Comparison of ENCODE assay signal across 30 cellular contexts in the genomic region with DNA sequence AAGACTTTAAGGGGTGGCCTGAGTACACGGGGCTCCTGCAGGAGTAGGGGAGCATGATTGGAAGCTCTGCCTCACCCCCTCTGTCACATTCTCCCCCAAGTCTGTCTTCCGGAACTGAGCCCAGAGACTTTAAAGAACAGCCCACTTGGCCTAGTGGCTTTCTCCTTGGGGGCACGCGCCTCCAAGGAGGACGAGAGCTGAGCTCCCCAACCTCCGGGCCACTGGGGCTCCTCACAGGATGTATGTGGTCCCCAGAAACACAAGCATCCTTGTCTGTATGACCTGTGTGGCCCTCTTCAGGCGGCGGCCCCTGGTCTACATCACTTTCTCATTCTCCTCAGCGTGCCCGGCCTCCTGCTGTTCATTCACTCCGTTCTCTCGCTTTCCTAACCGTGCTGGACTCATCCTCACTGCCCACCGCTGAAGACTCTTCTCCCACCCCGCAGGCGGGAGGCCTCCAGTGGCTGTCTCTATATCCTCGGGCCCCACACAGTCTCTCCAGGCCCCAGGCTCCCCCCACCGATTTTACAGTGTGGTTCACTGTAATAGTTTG. TPM values are rescaled to one million over a fixed set of nuclear protein-coding genes. Genes with fewer than 3 reads are reported as not detected.
A peak's percentile ranks its signal among the peaks of the same experiment; 100 is the strongest.
DNase-seq lines count a peak whose midpoint lies in the region; ATAC-seq, FAIRE-seq and TF ChIP-seq lines count a peak whose summit lies in the region.
"Had no signal": no experiment of that assay in that cellular context is flagged by ENCODE, and none has a peak within 500 bp of the region (broad histone marks: within the 10 kb centered on the region; RNA-seq: fewer than 3 reads in every experiment).

No MANE protein-coding gene starts in this region.

- H2BK12ac ChIP-seq in mesenchymal stem cell (ENCODE audit: low read length in 2 of 2): peak overlapping the region; percentile 40 to 92

- H3K9me3 ChIP-seq in astrocyte (ENCODE audit: insufficient read depth, low read depth, low read length) (peaks cover 5% of the 10 kb centered on the region), mesenchymal stem cell (ENCODE audit: control insufficient read depth, low read length) (peaks cover 17% of the 10 kb centered on the region), left lung (peaks cover 0 to 21% of the 10 kb centered on the region in 2 donors)
- H3K9me3 ChIP-seq: colonic mucosa, gastrocnemius medialis, neutrophil, thyroid gland had no signal

- H3K27ac ChIP-seq in astrocyte (ENCODE audit: low read depth, low read length) (peak overlapping the region; percentile 89), mesenchymal stem cell (ENCODE audit: low read length, poor library complexity, severe bottlenecking) (no peak overlapping the region), left lung (no peak overlapping the region)
- H3K27ac ChIP-seq: colonic mucosa, gastrocnemius medialis, neutrophil, skin epidermis, thyroid gland, WERI-Rb-1 had no signal

- no peaks in the 10 kb centered on the region for H4K20me1 ChIP-seq in astrocyte (ENCODE audit: insufficient read depth, low read length)

- H3K79me1 ChIP-seq in mesenchymal stem cell (replicated peaks; ENCODE audit: low read length, poor library complexity, severe bottlenecking): no peaks in the 10 kb centered on the region

- H3K79me2 ChIP-seq in astrocyte (ENCODE audit: insufficient read depth, low read length): no peaks in the 10 kb centered on the region

- H2BK15ac ChIP-seq in mesenchymal stem cell (ENCODE audit: low read depth, poor library complexity, severe bottlenecking): peak overlapping the region; percentile 97

- H3K4me1 Mint-ChIP-seq in astrocyte (ENCODE audit: low read depth, unreplicated experiment) (peaks cover 20% of the 10 kb centered on the region), type B pancreatic cell (ENCODE audit: unreplicated experiment) (peaks cover 19% of the 10 kb centered on the region)
- H3K4me1 Mint-ChIP-seq: stimulated activated naive CD8-positive, alpha-beta T cell treated with anti-CD3 and anti-CD28 coated beads, Interleukin-15, amount 100 ng/mL, for 72 hours had no signal

- peak overlapping the region; percentile 61 to 97 for H3K4ac ChIP-seq in mesenchymal stem cell (ENCODE audit: low read depth in 1 of 2, low read length in 2 of 2)

- no peaks in the 10 kb centered on the region for H3K27me3 ChIP-seq in astrocyte (ENCODE audit: insufficient read depth, low read length)
- H3K27me3 ChIP-seq in mesenchymal stem cell (ENCODE audit: control insufficient read depth in 1 of 2, insufficient read depth in 1 of 2, low read length in 2 of 2): no peaks in the 10 kb centered on the region
- peaks cover 0 to 26% of the 10 kb centered on the region in 2 donors for H3K27me3 ChIP-seq in left lung
- H3K27me3 ChIP-seq: colonic mucosa, gastrocnemius medialis, thyroid gland had no signal

- H3K27ac Mint-ChIP-seq in astrocyte (ENCODE audit: unreplicated experiment) (peak overlapping the region; percentile 82), type B pancreatic cell (peak overlapping the region; percentile 60)
- H3K27ac Mint-ChIP-seq: CD4-positive, alpha-beta memory T cell; stimulated activated naive CD8-positive, alpha-beta T cell treated with anti-CD3 and anti-CD28 coated beads, Interleukin-15, amount 100 ng/mL, for 72 hours had no signal

- no peak overlapping the region for H2BK5ac ChIP-seq in mesenchymal stem cell (ENCODE audit: low read depth, low read length, poor library complexity, severe bottlenecking)

- H2AFZ ChIP-seq in astrocyte (ENCODE audit: low read depth, low read length) (peak overlapping the region; percentile 49), mesenchymal stem cell (ENCODE audit: low read depth, low read length) (peak overlapping the region; percentile 69)

- no peak for FAIRE-seq in astrocyte (lab: Jason Lieb, UNC)
- FAIRE-seq: GM12892 had no signal

- H4K8ac ChIP-seq in mesenchymal stem cell (ENCODE audit: low read length): peak overlapping the region; percentile 88

- H3K4me2 ChIP-seq in astrocyte (ENCODE audit: low read length): peak overlapping the region; percentile 31
- H3K4me2 ChIP-seq in mesenchymal stem cell (ENCODE audit: low read length, poor library complexity, severe bottlenecking): no peak overlapping the region

- H3K36me3 Mint-ChIP-seq in astrocyte (ENCODE audit: low read depth, unreplicated experiment) (no peaks in the 10 kb centered on the region), type B pancreatic cell (peaks cover 3% of the 10 kb centered on the region)
- H3K36me3 Mint-ChIP-seq: CD4-positive, alpha-beta memory T cell had no signal

- no peak overlapping the region for H2AK5ac ChIP-seq in mesenchymal stem cell (ENCODE audit: low read length, severe bottlenecking)

- H3K23ac ChIP-seq in mesenchymal stem cell (ENCODE audit: low read length in 2 of 2): no peak overlapping the region

- H3K4me3 ChIP-seq in astrocyte (ENCODE audit: insufficient read depth, low read depth, low read length): peak overlapping the region; percentile 20
- no peak overlapping the region for H3K4me3 ChIP-seq in mesenchymal stem cell (ENCODE audit: insufficient read depth in 1 of 2, low read depth in 1 of 2, low read length in 2 of 2)
- no peak overlapping the region for H3K4me3 ChIP-seq in left lung
- H3K4me3 ChIP-seq: colonic mucosa, gastrocnemius medialis, skin epidermis, thyroid gland had no signal

- H3K9me3 Mint-ChIP-seq in astrocyte (ENCODE audit: unreplicated experiment): peaks cover 19% of the 10 kb centered on the region
- H3K9me3 Mint-ChIP-seq in type B pancreatic cell: peaks cover 10% of the 10 kb centered on the region

- DNase-seq in activated effector memory CD4-positive, alpha-beta T cell treated with anti-CD3 and anti-CD28 coated beads, Interleukin-2, amount 50 U/mL, for 16 hours: peak; percentile 46
- no peak for DNase-seq in activated effector memory CD4-positive, alpha-beta T cell treated with Interleukin-2 at 50 U/mL for 16 hours
- no peak for DNase-seq in astrocyte (ENCODE audit: low read depth)
- DNase-seq in mesenchymal stem cell: no peak
- no peak for DNase-seq in type B pancreatic cell (ENCODE audit: extremely low spot score, unreplicated experiment)
- no peak for DNase-seq in left lung
- DNase-seq in NCI-H2171 treated with DMSO at 0.1 percent for 48 hours (lab: John Stamatoyannopoulos, UW): no peak
- DNase-seq: activated naive CD4-positive, alpha-beta T cell treated with Interleukin-2 at 50 U/mL for 16 hours; activated T-cell treated with anti-CD3 and anti-CD28 coated beads, Interleukin-2, amount 50 U/mL, for 1 hour; CD4-positive, alpha-beta memory T cell; colonic mucosa; effector memory CD4-positive, alpha-beta T cell; gastrocnemius medialis; hippocampal formation; Kasumi-1; left colon; NCI-H446 treated with DMSO at 0.1 percent for 48 hours; OCI-M1; Right ventricle myocardium superior; stimulated activated CD4-positive, alpha-beta T cell treated with anti-CD3 and anti-CD28 coated beads, Interleukin-1b, Interleukin-23, amount 100 ng/mL, for 48 hours; stimulated activated CD8-positive, alpha-beta memory T cell treated with anti-CD3 and anti-CD28 coated beads, Interleukin-4, amount 100 ng/mL, for 48 hours; stimulated activated naive CD8-positive, alpha-beta T cell treated with anti-CD3 and anti-CD28 coated beads, Interleukin-15, amount 100 ng/mL, for 72 hours; thyroid gland had no signal

- H3K4me1 ChIP-seq in astrocyte (ENCODE audit: insufficient read depth, low read length): peaks cover 45% of the 10 kb centered on the region
- peaks cover 35% of the 10 kb centered on the region for H3K4me1 ChIP-seq in mesenchymal stem cell (ENCODE audit: control insufficient read depth, insufficient read depth, low read depth, low read length)
- H3K4me1 ChIP-seq in left lung: no peaks in the 10 kb centered on the region
- H3K4me1 ChIP-seq: colonic mucosa, thyroid gland had no signal

- peak overlapping the region; percentile 88 for H4K91ac ChIP-seq in mesenchymal stem cell (ENCODE audit: low read length)

- ATAC-seq in left lung: no peak
- ATAC-seq in GM21526 (IDR thresholded peaks at IDR 0.05; ENCODE audit: low FRiP score, unreplicated experiment): no peak
- ATAC-seq: gastrocnemius medialis; left colon; stimulated activated naive CD8-positive, alpha-beta T cell treated with anti-CD3 and anti-CD28 coated beads, Interleukin-15, amount 100 ng/mL, for 72 hours had no signal

- H2BK120ac ChIP-seq in mesenchymal stem cell (ENCODE audit: low read depth, low read length): peak overlapping the region; percentile 87

- TF ChIP-seq CTCF in astrocyte (IDR thresholded peaks at IDR 0.05; ENCODE audit: insufficient read depth, low read depth, low read length): no peak
- TF ChIP-seq CTCF in type B pancreatic cell (conservative IDR thresholded peaks at IDR 0.05): no peak
- no peak for TF ChIP-seq CTCF in left lung (IDR thresholded peaks at IDR 0.05)

- no peaks in the 10 kb centered on the region for H3K36me3 ChIP-seq in astrocyte (ENCODE audit: insufficient read depth, low read length)
- no peaks in the 10 kb centered on the region for H3K36me3 ChIP-seq in mesenchymal stem cell (ENCODE audit: control insufficient read depth in 1 of 2, insufficient read depth in 2 of 2, low read depth in 1 of 2, low read length in 2 of 2)
- no peaks in the 10 kb centered on the region for H3K36me3 ChIP-seq in left lung
- H3K36me3 ChIP-seq: colonic mucosa, gastrocnemius medialis, neutrophil, thyroid gland, WERI-Rb-1 had no signal

- peak overlapping the region in 1 of 2 experiments; percentile 61 for H3K14ac ChIP-seq in mesenchymal stem cell (ENCODE audit: low read length in 2 of 2)

- peak overlapping the region; percentile 85 to 96 for H3K18ac ChIP-seq in mesenchymal stem cell (ENCODE audit: low read depth in 1 of 2, low read length in 2 of 2)

- peak overlapping the region; percentile 57 for H3K9ac ChIP-seq in astrocyte (ENCODE audit: low read length)
- H3K9ac ChIP-seq in mesenchymal stem cell (ENCODE audit: low read length): no peak overlapping the region

- no peak overlapping the region for H3K4me3 Mint-ChIP-seq in astrocyte (ENCODE audit: unreplicated experiment)
- H3K4me3 Mint-ChIP-seq in type B pancreatic cell: no peak overlapping the region
- H3K4me3 Mint-ChIP-seq: stimulated activated naive CD8-positive, alpha-beta T cell treated with anti-CD3 and anti-CD28 coated beads, Interleukin-15, amount 100 ng/mL, for 72 hours had no signal

- H3K27me3 Mint-ChIP-seq in astrocyte (ENCODE audit: low read depth, unreplicated experiment): peaks cover 2% of the 10 kb centered on the region
- peaks cover 10% of the 10 kb centered on the region for H3K27me3 Mint-ChIP-seq in type B pancreatic cell

- intact Hi-C loops in left lung (cut with DNase I): no loop called here

- 90% methylated on average over 17 of the region's 18 CpGs for WGBS in mesenchymal stem cell

RNA-seq across cellular contexts. Expression of a gene that starts 23.7 kb away (rescaled TPM):
- total RNA-seq in astrocyte (0.19 and 1.6 TPM in 2 replicates), type B pancreatic cell (ENCODE audit: low replicate concordance) (3.6 and 3.7 TPM in 2 replicates), left lung (not detected)
- polyA plus RNA-seq in mesenchymal stem cell (2013, experiment 1 of 2): 1.2 TPM
- 1.3 TPM for polyA plus RNA-seq in mesenchymal stem cell (2013, experiment 2 of 2)
- total RNA-seq: activated CD8-positive, alpha-beta memory T cell treated with anti-CD3 and anti-CD28 coated beads for 36 hours; CD4-positive, alpha-beta memory T cell; esophagus mucosa; gastrocnemius medialis; Right ventricle myocardium superior; thyroid gland had no signal
- polyA plus RNA-seq: CD4-positive, alpha-beta memory T cell had no signal
